In the genomic region with DNA sequence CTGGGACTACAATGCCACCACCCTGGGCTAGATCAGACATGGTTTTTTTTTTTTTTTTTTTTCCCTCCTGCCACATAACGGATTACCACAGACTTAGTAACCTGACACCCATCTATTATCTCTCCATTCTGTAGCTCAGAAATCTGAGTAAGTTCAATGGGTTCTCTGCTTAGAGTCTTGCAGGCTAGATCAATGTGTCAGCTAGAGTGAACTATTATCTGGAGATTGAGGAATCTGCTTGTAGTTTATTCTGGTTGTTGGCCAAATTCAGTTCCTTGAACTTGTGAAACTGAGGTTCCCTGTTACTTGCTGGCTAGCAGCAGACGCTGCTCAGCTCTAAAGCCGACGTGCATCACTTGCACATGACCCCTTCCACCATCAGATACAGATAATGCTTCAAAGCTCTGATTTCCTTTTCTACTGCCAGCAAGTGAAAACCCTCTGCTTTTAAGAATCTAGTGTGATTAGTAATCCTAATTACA, we compare ENCODE assay signal across 12 cellular contexts.
A peak's percentile ranks its signal among the peaks of the same experiment; 100 is the strongest.
DNase-seq lines count a peak whose midpoint lies in the region; ATAC-seq and TF ChIP-seq lines count a peak whose summit lies in the region.
"Had no signal": no experiment of that assay in that cellular context is flagged by ENCODE, and none has a peak within 500 bp of the region (broad histone marks: within the 10 kb centered on the region; RNA-seq: fewer than 3 reads in every experiment).

No MANE protein-coding gene starts in this region.

- H3K36me3 Mint-ChIP-seq in Caco-2 (ENCODE audit: insufficient read depth, unreplicated experiment): no peaks in the 10 kb centered on the region

- POLR2A ChIA-PET in Caco-2 (lab: Charles Lee): no interaction called here

- TF ChIP-seq CTCF in epithelial cell of proximal tubule (conservative IDR thresholded peaks at IDR 0.05; ENCODE audit: low read depth, low read length): no peak
- no peak for TF ChIP-seq CTCF in Caco-2 (IDR thresholded peaks at IDR 0.05; ENCODE audit: insufficient read depth in 1 of 2, low read depth in 1 of 2, low read length in 1 of 2, severe bottlenecking in 1 of 2, unreplicated experiment in 1 of 2)

- CTCF ChIA-PET in Caco-2 (lab: Charles Lee): no interaction called here

- H3K4me3 ChIP-seq in NT2/D1 (ENCODE audit: insufficient read length, low read depth): no peak overlapping the region
- no peak overlapping the region for H3K4me3 ChIP-seq in epithelial cell of proximal tubule (ENCODE audit: low read depth, low read length)
- no peak overlapping the region for H3K4me3 ChIP-seq in Caco-2 (ENCODE audit: low read depth, low read length)

- H3K9ac ChIP-seq in NT2/D1 (ENCODE audit: insufficient read length, low read depth): no peak overlapping the region

- H3K4me1 Mint-ChIP-seq in stimulated activated naive CD8-positive, alpha-beta T cell treated with anti-CD3 and anti-CD28 coated beads, Interleukin-15, amount 100 ng/mL, for 72 hours: no peaks in the 10 kb centered on the region
- no peaks in the 10 kb centered on the region for H3K4me1 Mint-ChIP-seq in Caco-2 (ENCODE audit: low read depth, unreplicated experiment)

- no peaks in the 10 kb centered on the region for H3K27me3 Mint-ChIP-seq in stimulated activated naive CD8-positive, alpha-beta T cell treated with anti-CD3 and anti-CD28 coated beads, Interleukin-15, amount 100 ng/mL, for 72 hours
- no peaks in the 10 kb centered on the region for H3K27me3 Mint-ChIP-seq in Caco-2 (ENCODE audit: insufficient read depth, unreplicated experiment)

- DNase-seq in NCI-H345 (lab: John Stamatoyannopoulos, UW): peak; percentile 16
- DNase-seq in NCI-H345 treated with DMSO at 0.1 percent for 48 hours (lab: John Stamatoyannopoulos, UW; ENCODE audit: unreplicated experiment): no peak
- peak; percentile 18 for DNase-seq in NT2/D1 (ENCODE audit: low read depth, low spot score)
- DNase-seq in epithelial cell of proximal tubule (ENCODE audit: low read depth): peak; percentile 35
- peak; percentile 31 for DNase-seq in stromal cell of bone marrow (ENCODE audit: low read depth)
- no peak for DNase-seq in stimulated activated naive CD8-positive, alpha-beta T cell treated with anti-CD3 and anti-CD28 coated beads, Interleukin-15, amount 100 ng/mL, for 72 hours
- no peak for DNase-seq in Caco-2
- DNase-seq: hippocampal formation; NCI-H446 treated with DMSO at 0.1 percent for 48 hours; stimulated activated CD4-positive, alpha-beta T cell treated with anti-CD3 and anti-CD28 coated beads, Interleukin-12 subunit alpha, Interleukin-12 subunit beta, amount 100 ng/mL, for 4 hours had no signal

- no peak for ATAC-seq in stimulated activated naive CD8-positive, alpha-beta T cell treated with anti-CD3 and anti-CD28 coated beads, Interleukin-15, amount 100 ng/mL, for 72 hours
- no peak for ATAC-seq in HG03457 (IDR thresholded peaks at IDR 0.05; ENCODE audit: unreplicated experiment)

- no peak overlapping the region for H3K4me3 Mint-ChIP-seq in stimulated activated naive CD8-positive, alpha-beta T cell treated with anti-CD3 and anti-CD28 coated beads, Interleukin-15, amount 100 ng/mL, for 72 hours
- H3K4me3 Mint-ChIP-seq in Caco-2 (ENCODE audit: unreplicated experiment): no peak overlapping the region
- H3K4me3 Mint-ChIP-seq: T-helper 2 cell treated with Interferon-gamma antibody and Interleukin-4, amounts not matched to agents 5 μg/mL and 100 μg/mL, for 36 hours had no signal

- H3K36me3 ChIP-seq in NT2/D1 (ENCODE audit: insufficient read depth, insufficient read length, low read length): no peaks in the 10 kb centered on the region
- no peaks in the 10 kb centered on the region for H3K36me3 ChIP-seq in Caco-2 (ENCODE audit: control insufficient read depth, insufficient read depth, low read length)

- H3K27me3 ChIP-seq in NT2/D1 (ENCODE audit: insufficient read depth, insufficient read length): no peaks in the 10 kb centered on the region
- H3K27me3 ChIP-seq in Caco-2 (replicated peaks; ENCODE audit: control insufficient read depth, insufficient read depth, low read length): no peaks in the 10 kb centered on the region

- no TSS peak for BruUV-seq in Caco-2 (replicated peaks; lab: Mats Ljungman, UMichigan)

- H3K4me1 ChIP-seq in NT2/D1 (ENCODE audit: insufficient read depth, insufficient read length) (no peaks in the 10 kb centered on the region), Caco-2 (no peaks in the 10 kb centered on the region)

- peaks cover 4 to 6% of the 10 kb centered on the region in 2 donors for H3K9me3 Mint-ChIP-seq in stimulated activated naive CD8-positive, alpha-beta T cell treated with anti-CD3 and anti-CD28 coated beads, Interleukin-15, amount 100 ng/mL, for 72 hours
- H3K9me3 Mint-ChIP-seq in Caco-2 (ENCODE audit: unreplicated experiment): no peaks in the 10 kb centered on the region

- no peak overlapping the region for H3K27ac Mint-ChIP-seq in stimulated activated naive CD8-positive, alpha-beta T cell treated with anti-CD3 and anti-CD28 coated beads, Interleukin-15, amount 100 ng/mL, for 72 hours
- H3K27ac Mint-ChIP-seq in Caco-2 (ENCODE audit: unreplicated experiment): no peak overlapping the region
- H3K27ac Mint-ChIP-seq: T-helper 2 cell treated with Interferon-gamma antibody and Interleukin-4, amounts not matched to agents 5 μg/mL and 100 μg/mL, for 36 hours had no signal

- intact Hi-C loops in Caco-2 (cut with micrococcal nuclease; ENCODE audit: unreplicated experiment): no loop called here

- H3K9me3 ChIP-seq in NT2/D1 (ENCODE audit: insufficient read depth, low read length) (no peaks in the 10 kb centered on the region), Caco-2 (peaks cover 3% of the 10 kb centered on the region; the same call in 1 of the 2 replicates)

Comparison
In these comparisons a context has a peak if more than half of its experiments do, and no peak if none do; other contexts are left out.
1. DNase-seq: peak in NCI-H345 (single experiment), NT2/D1 (single experiment), epithelial cell of proximal tubule (single experiment) and stromal cell of bone marrow (single experiment); none in NCI-H345 treated with DMSO at 0.1 percent for 48 hours (single experiment), stimulated activated naive CD8-positive, alpha-beta T cell treated with anti-CD3 and anti-CD28 coated beads, Interleukin-15, amount 100 ng/mL, for 72 hours (0 of 2) and Caco-2 (0 of 2).